ENCODE assay signal across 14 cellular contexts in genomic region chr10:121754667-121755066, GRCh38.
A peak's percentile ranks its signal among the peaks of the same experiment; 100 is the strongest.
DNase-seq lines count a peak whose midpoint lies in the region; ATAC-seq and TF ChIP-seq lines count a peak whose summit lies in the region.
"Had no signal": no experiment of that assay in that cellular context is flagged by ENCODE, and none has a peak within 500 bp of the region (broad histone marks: within the 10 kb centered on the region; RNA-seq: fewer than 3 reads in every experiment).

No MANE protein-coding gene starts in this region.

- no peak overlapping the region for H3K4me3 Mint-ChIP-seq in T-helper 17 cell
- H3K4me3 Mint-ChIP-seq: activated naive CD8-positive, alpha-beta T cell treated with anti-CD3 and anti-CD28 coated beads, Interleukin-2, amount 10 ng/mL, durations not matched to agents 7 days and 5 days; dendritic cell treated with granulocyte-macrophage colony-stimulating factor and Interleukin-4, amounts not matched to agents 40 ng/mL and 50 ng/mL, for 4 days had no signal

- H3K4me1 Mint-ChIP-seq in T-helper 17 cell: peaks cover 6% of the 10 kb centered on the region
- H3K4me1 Mint-ChIP-seq: activated naive CD8-positive, alpha-beta T cell treated with anti-CD3 and anti-CD28 coated beads, Interleukin-2, amount 10 ng/mL, durations not matched to agents 7 days and 5 days had no signal

- ATAC-seq in GM19395 (IDR thresholded peaks at IDR 0.05; ENCODE audit: unreplicated experiment): peak; percentile 30
- peak; percentile 34 for ATAC-seq in HG03571 (IDR thresholded peaks at IDR 0.05; ENCODE audit: unreplicated experiment)
- ATAC-seq in T-helper 17 cell: no peak
- ATAC-seq in gastroesophageal sphincter: no peak

- H3K4me3 ChIP-seq in BLaER1 treated with 17β-estradiol and CSF1 and Interleukin-3, amounts not matched to agents 10 nM and 100 nM: no peak overlapping the region
- no peak overlapping the region for H3K4me3 ChIP-seq in epithelial cell of esophagus (ENCODE audit: low read length)
- H3K4me3 ChIP-seq in WERI-Rb-1 (ENCODE audit: low read depth, low read length): no peak overlapping the region
- no peak overlapping the region for H3K4me3 ChIP-seq in gastroesophageal sphincter
- H3K4me3 ChIP-seq: gastrocnemius medialis, suprapubic skin had no signal

- H3K36me3 ChIP-seq in BLaER1 treated with 17β-estradiol and CSF1 and Interleukin-3, amounts not matched to agents 10 nM and 100 nM: peaks cover 32 to 49% (median 44%) of the 10 kb centered on the region in 11 experiments
- H3K36me3 ChIP-seq in WERI-Rb-1: peaks cover 7% of the 10 kb centered on the region
- peaks cover 0 to 29% of the 10 kb centered on the region in 2 donors for H3K36me3 ChIP-seq in gastroesophageal sphincter
- H3K36me3 ChIP-seq: gastrocnemius medialis had no signal

- DNase-seq in epithelial cell of esophagus (ENCODE audit: low read depth): peak; percentile 11
- DNase-seq in NCI-H146 treated with DMSO at 0.1 percent for 48 hours (lab: John Stamatoyannopoulos, UW; ENCODE audit: unreplicated experiment): no peak
- no peak for DNase-seq in WERI-Rb-1
- DNase-seq in T-helper 17 cell: no peak
- DNase-seq: activated naive CD8-positive, alpha-beta T cell treated with anti-CD3 and anti-CD28 coated beads, Interleukin-2, amount 10 ng/mL, durations not matched to agents 7 days and 5 days; C1 segment of cervical spinal cord; gastrocnemius medialis; left cardiac atrium had no signal

- peaks cover 2% of the 10 kb centered on the region for H3K36me3 Mint-ChIP-seq in T-helper 17 cell (ENCODE audit: low read depth)

- H4K20me1 ChIP-seq in BLaER1 treated with 17β-estradiol and CSF1 and Interleukin-3, amounts not matched to agents 10 nM and 100 nM: 0 out of 22 replicates have a peak, but pooled peaks cover 0 to 2% (median 0%) of the 10 kb centered on the region in 11 experiments

- H3K27me3 Mint-ChIP-seq in T-helper 17 cell: no peaks in the 10 kb centered on the region
- H3K27me3 Mint-ChIP-seq: activated naive CD8-positive, alpha-beta T cell treated with anti-CD3 and anti-CD28 coated beads, Interleukin-2, amount 10 ng/mL, durations not matched to agents 7 days and 5 days; dendritic cell treated with granulocyte-macrophage colony-stimulating factor and Interleukin-4, amounts not matched to agents 40 ng/mL and 50 ng/mL, for 4 days had no signal

- no peak overlapping the region for H3K9ac ChIP-seq in BLaER1 treated with 17β-estradiol and CSF1 and Interleukin-3, amounts not matched to agents 10 nM and 100 nM

- H3K4me1 ChIP-seq in BLaER1 treated with 17β-estradiol and CSF1 and Interleukin-3, amounts not matched to agents 10 nM and 100 nM: peaks cover 9 to 23% (median 15%) of the 10 kb centered on the region in 10 experiments; a peak in 18 of 20 replicates
- peaks cover 0 to 13% (median 7%) of the 10 kb centered on the region in 3 donors for H3K4me1 ChIP-seq in gastroesophageal sphincter

- no peak for TF ChIP-seq EP300 in gastroesophageal sphincter (IDR thresholded peaks at IDR 0.05)

- peaks cover 47 to 51% (median 48%) of the 10 kb centered on the region in 11 experiments for H3K9me3 ChIP-seq in BLaER1 treated with 17β-estradiol and CSF1 and Interleukin-3, amounts not matched to agents 10 nM and 100 nM (replicated peaks in 1 of 11)
- H3K9me3 ChIP-seq in WERI-Rb-1 (ENCODE audit: severe bottlenecking): peaks cover 11% of the 10 kb centered on the region
- peaks cover 4% of the 10 kb centered on the region for H3K9me3 ChIP-seq in T-helper 17 cell (ENCODE audit: control insufficient read depth, low read length, poor library complexity, severe bottlenecking)
- peaks cover 0 to 28% (median 0%) of the 10 kb centered on the region in 3 donors for H3K9me3 ChIP-seq in gastroesophageal sphincter

- WGBS in gastroesophageal sphincter (ENCODE audit: low coverage in 1 of 2), 2 donors: 92 to 100% methylated on average over 1 of the region's 1 CpG

- H3K27ac Mint-ChIP-seq in T-helper 17 cell: no peak overlapping the region
- H3K27ac Mint-ChIP-seq: activated naive CD8-positive, alpha-beta T cell treated with anti-CD3 and anti-CD28 coated beads, Interleukin-2, amount 10 ng/mL, durations not matched to agents 7 days and 5 days; dendritic cell treated with granulocyte-macrophage colony-stimulating factor and Interleukin-4, amounts not matched to agents 40 ng/mL and 50 ng/mL, for 4 days had no signal

- TF ChIP-seq CTCF in epithelial cell of esophagus (IDR thresholded peaks at IDR 0.05; ENCODE audit: insufficient read depth, low read depth, low read length, missing control alignments) (no peak), WERI-Rb-1 (IDR thresholded peaks at IDR 0.05; ENCODE audit: low read depth, low read length) (no peak), gastroesophageal sphincter (IDR thresholded peaks at IDR 0.05) (no peak)

- H3K27me3 ChIP-seq in BLaER1 treated with 17β-estradiol and CSF1 and Interleukin-3, amounts not matched to agents 10 nM and 100 nM: no peaks in the 10 kb centered on the region; a peak in 1 of 22 replicates
- no peaks in the 10 kb centered on the region for H3K27me3 ChIP-seq in WERI-Rb-1 (ENCODE audit: insufficient read depth, low read depth, severe bottlenecking)
- no peaks in the 10 kb centered on the region for H3K27me3 ChIP-seq in gastroesophageal sphincter
- H3K27me3 ChIP-seq: gastrocnemius medialis, suprapubic skin had no signal

- no peak for TF ChIP-seq POLR2A in gastroesophageal sphincter (IDR thresholded peaks at IDR 0.05)

- H3K4me2 ChIP-seq in BLaER1 treated with 17β-estradiol and CSF1 and Interleukin-3, amounts not matched to agents 10 nM and 100 nM: peak overlapping the region in 9 of 11 experiments; percentile 0 to 70 (median 45); a peak in 13 of 22 replicates

- peak overlapping the region in 5 of 11 experiments; percentile 4 to 80 (median 36); a peak in 6 of 22 replicates for H3K27ac ChIP-seq in BLaER1 treated with 17β-estradiol and CSF1 and Interleukin-3, amounts not matched to agents 10 nM and 100 nM
- H3K27ac ChIP-seq in WERI-Rb-1 (no peak overlapping the region), gastroesophageal sphincter (no peak overlapping the region)
- H3K27ac ChIP-seq: gastrocnemius medialis had no signal

Comparison
In these comparisons a context has a peak if more than half of its experiments do, and no peak if none do; other contexts are left out.
1. ATAC-seq: peak in GM19395 (single experiment) and HG03571 (single experiment); none in T-helper 17 cell (single experiment) and gastroesophageal sphincter (single experiment).